ENCODE assay signal across 8 cellular contexts in the genomic region with DNA sequence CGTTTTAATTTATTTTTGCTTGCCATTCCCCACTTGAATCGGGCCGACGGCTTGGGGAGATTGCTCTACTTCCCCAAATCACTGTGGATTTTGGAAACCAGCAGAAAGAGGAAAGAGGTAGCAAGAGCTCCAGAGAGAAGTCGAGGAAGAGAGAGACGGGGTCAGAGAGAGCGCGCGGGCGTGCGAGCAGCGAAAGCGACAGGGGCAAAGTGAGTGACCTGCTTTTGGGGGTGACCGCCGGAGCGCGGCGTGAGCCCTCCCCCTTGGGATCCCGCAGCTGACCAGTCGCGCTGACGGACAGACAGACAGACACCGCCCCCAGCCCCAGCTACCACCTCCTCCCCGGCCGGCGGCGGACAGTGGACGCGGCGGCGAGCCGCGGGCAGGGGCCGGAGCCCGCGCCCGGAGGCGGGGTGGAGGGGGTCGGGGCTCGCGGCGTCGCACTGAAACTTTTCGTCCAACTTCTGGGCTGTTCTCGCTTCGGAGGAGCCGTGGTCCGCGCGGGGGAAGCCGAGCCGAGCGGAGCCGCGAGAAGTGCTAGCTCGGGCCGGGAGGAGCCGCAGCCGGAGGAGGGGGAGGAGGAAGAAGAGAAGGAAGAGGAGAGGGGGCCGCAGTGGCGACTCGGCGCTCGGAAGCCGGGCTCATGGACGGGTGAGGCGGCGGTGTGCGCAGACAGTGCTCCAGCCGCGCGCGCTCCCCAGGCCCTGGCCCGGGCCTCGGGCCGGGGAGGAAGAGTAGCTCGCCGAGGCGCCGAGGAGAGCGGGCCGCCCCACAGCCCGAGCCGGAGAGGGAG. TPM values are rescaled to one million over a fixed set of nuclear protein-coding genes. Genes with fewer than 3 reads are reported as not detected.
DNase-seq lines count a peak whose midpoint lies in the region; ATAC-seq and TF ChIP-seq lines count a peak whose summit lies in the region.

No MANE protein-coding gene starts in this region.

- H3K36me3 ChIP-seq in SK-N-MC (ENCODE audit: insufficient read depth, low read length) (peaks cover 26% of the 10 kb centered on the region), hepatocyte (replicated peaks; ENCODE audit: insufficient read depth, low read depth) (no peaks in the 10 kb centered on the region)

- H3K9me3 ChIP-seq in SK-N-MC (ENCODE audit: low read depth, low read length) = no peaks in the 10 kb centered on the region
- no peaks in the 10 kb centered on the region for H3K9me3 ChIP-seq in hepatocyte (ENCODE audit: low read depth)

- DNase-seq in DMS114 treated with DMSO at 0.1 percent for 48 hours (lab: John Stamatoyannopoulos, UW; ENCODE audit: unreplicated experiment) = peak; percentile 50
- DNase-seq in HL-60 (ENCODE audit: low read depth in 1 of 2, low spot score in 1 of 2) = peak in 1 of 2 experiments; percentile 77
- no peak for DNase-seq in SK-N-MC (ENCODE audit: low read depth, low spot score)
- DNase-seq in astrocyte of the hippocampus (ENCODE audit: low read depth, low spot score) = peak; percentile 77
- peak; percentile 74 for DNase-seq in hepatocyte (ENCODE audit: low spot score)
- peak; percentile 34 for DNase-seq in putamen (ENCODE audit: low spot score)

- peaks cover 55% of the 10 kb centered on the region for H3K79me2 ChIP-seq in hepatocyte

- peaks cover 56% of the 10 kb centered on the region for H3K4me1 ChIP-seq in hepatocyte (ENCODE audit: insufficient read depth)

- peak overlapping the region; percentile 93 for H3K9ac ChIP-seq in SK-N-MC (ENCODE audit: insufficient read length)

- H3K4me2 ChIP-seq in hepatocyte = peak overlapping the region; percentile 94

- H3K27ac ChIP-seq in HL-60 (replicated peaks) (peak overlapping the region; percentile 98), SK-N-MC (peak overlapping the region; percentile 6; the same call in 1 of the 2 replicates), hepatocyte (peak overlapping the region; percentile 97)

- WGBS in hepatocyte (ENCODE audit: low lambda C conversion rate, missing lambda C conversion rate) = under 1% methylated on average over 36 of the region's 84 CpGs

- no peak for TF ChIP-seq CTCF in HL-60 (IDR thresholded peaks at IDR 0.05; ENCODE audit: insufficient read depth, low read length)
- no peak for TF ChIP-seq CTCF in hepatocyte (IDR thresholded peaks at IDR 0.05; ENCODE audit: poor library complexity)

- ATAC-seq in GM19351 (IDR thresholded peaks at IDR 0.05; ENCODE audit: unreplicated experiment) (no peak), GM21825 (IDR thresholded peaks at IDR 0.05; ENCODE audit: unreplicated experiment) (no peak)

- H2AFZ ChIP-seq in hepatocyte = peak overlapping the region; percentile 8

- peak overlapping the region; percentile 77 for H3K4me3 ChIP-seq in HL-60 (replicated peaks; ENCODE audit: insufficient read depth, low read length)
- peak overlapping the region; percentile 96 for H3K4me3 ChIP-seq in SK-N-MC
- H3K4me3 ChIP-seq in hepatocyte = peak overlapping the region; percentile 98

- no peaks in the 10 kb centered on the region for H3K27me3 ChIP-seq in HL-60 (ENCODE audit: insufficient read depth, poor library complexity, severe bottlenecking)
- H3K27me3 ChIP-seq in hepatocyte = no peaks in the 10 kb centered on the region

- peaks cover 47% of the 10 kb centered on the region for H4K20me1 ChIP-seq in hepatocyte (ENCODE audit: insufficient read depth, poor library complexity, severe bottlenecking)

- no peaks in the 10 kb centered on the region for H3K9me2 ChIP-seq in hepatocyte (replicated peaks; ENCODE audit: insufficient read depth)

RNA-seq across cellular contexts. Expression of gene VEGFA, which starts 0.6 kb away (rescaled TPM):
- 165 and 179 TPM in 2 replicates for total RNA-seq in hepatocyte
- polyA plus RNA-seq in hepatocyte = 129 and 148 TPM in 2 replicates

Comparison
In these comparisons a context has a peak if more than half of its experiments do, and no peak if none do; other contexts are left out.
1. H3K27ac ChIP-seq: peak in every context shown above with its lines; median percentile 98 in HL-60; 97 in hepatocyte; 6 in SK-N-MC.